In genomic region chr5:32076699-32077695, GRCh38 we compare ENCODE assay signal across 1 cellular context.
TF ChIP-seq lines count a peak whose summit lies in the region.

No MANE protein-coding gene starts in this region.

TF ChIP-seq in GM23338, 12 proteins besides CTCF, POLR2A, EP300 and RAD21 (continued from another document):
- no peak for TF ChIP-seq REST (IDR thresholded peaks at IDR 0.05; ENCODE audit: unreplicated experiment)
- no peak for TF ChIP-seq ZNF331 (CRISPR knock-in tag; IDR thresholded peaks at IDR 0.05; ENCODE audit: low read depth)
- TF ChIP-seq JUNB (IDR thresholded peaks at IDR 0.05; ENCODE audit: unreplicated experiment) = no peak
